21 cellular contexts compared by ENCODE assay signal in the genomic region with DNA sequence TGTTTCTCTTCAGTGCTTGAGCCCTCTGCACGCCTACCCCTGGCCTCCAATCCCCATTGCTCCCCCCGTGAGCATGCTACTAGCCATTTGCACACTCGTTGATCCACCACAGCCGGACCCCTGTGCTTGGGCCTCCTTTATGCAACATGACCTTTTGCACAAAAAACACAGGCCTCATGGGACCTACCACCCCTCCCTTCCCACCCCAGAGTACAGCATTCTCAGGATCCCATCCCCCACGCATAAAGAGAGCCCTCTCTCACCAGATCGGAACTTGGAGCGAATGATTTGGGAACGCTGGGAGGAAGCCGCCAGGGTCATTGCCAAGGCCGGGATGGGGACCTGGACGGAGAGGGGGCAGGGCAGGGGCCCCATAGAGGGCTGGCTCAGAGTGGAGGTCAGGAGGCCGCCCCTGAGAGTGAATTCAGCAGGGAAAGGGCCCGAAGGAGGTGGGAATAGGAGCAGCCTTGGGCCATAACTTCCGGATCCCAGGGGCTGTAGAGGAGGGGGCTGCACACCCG. TPM values are rescaled to one million over a fixed set of nuclear protein-coding genes. Genes with fewer than 3 reads are reported as not detected.
DNase-seq lines count a peak whose midpoint lies in the region; ATAC-seq and TF ChIP-seq lines count a peak whose summit lies in the region.
"Had no signal": no experiment of that assay in that cellular context is flagged by ENCODE, and none has a peak within 500 bp of the region (broad histone marks: within the 10 kb centered on the region; RNA-seq: fewer than 3 reads in every experiment).

No MANE protein-coding gene starts in this region.

- H3K4me1 ChIP-seq in stomach (peaks cover 34 to 71% (median 47%) of the 10 kb centered on the region in 4 donors), ascending aorta (peaks cover 12 to 19% of the 10 kb centered on the region in 2 donors)

- H3K9me3 ChIP-seq in stomach (no peaks in the 10 kb centered on the region), ascending aorta (no peaks in the 10 kb centered on the region)
- H3K9me3 ChIP-seq: mucosa of descending colon, thoracic aorta had no signal

- H3K27ac ChIP-seq in stomach (peak overlapping the region in 3 of 5 donors; percentile 15 to 91 (median 38)), ascending aorta (peak overlapping the region in 1 of 2 donors; percentile 15)
- H3K27ac ChIP-seq: 22Rv1, C4-2B, epithelial cell of prostate, thoracic aorta had no signal

- no peaks in the 10 kb centered on the region for H3K27me3 Mint-ChIP-seq in activated T-cell treated with anti-CD3 and anti-CD28 coated beads, Interleukin-2, amount 50 U/mL, for 4 hours (ENCODE audit: low read depth)
- H3K27me3 Mint-ChIP-seq in chondrocyte (ENCODE audit: low read depth) (no peaks in the 10 kb centered on the region), naive B cell (no peaks in the 10 kb centered on the region)
- H3K27me3 Mint-ChIP-seq: activated CD4-positive, alpha-beta memory T cell treated with anti-CD3 and anti-CD28 coated beads, Interleukin-2, amount 10 ng/mL, durations not matched to agents 7 days and 5 days had no signal

- no peaks in the 10 kb centered on the region for H3K36me3 Mint-ChIP-seq in activated T-cell treated with anti-CD3 and anti-CD28 coated beads, Interleukin-2, amount 50 U/mL, for 4 hours (ENCODE audit: insufficient read depth)
- H3K36me3 Mint-ChIP-seq in chondrocyte (ENCODE audit: low read depth) (no peaks in the 10 kb centered on the region), naive B cell (no peaks in the 10 kb centered on the region)

- no peaks in the 10 kb centered on the region for H3K36me3 ChIP-seq in stomach
- H3K36me3 ChIP-seq in ascending aorta: no peaks in the 10 kb centered on the region
- H3K36me3 ChIP-seq: thoracic aorta had no signal

- no peak for TF ChIP-seq EP300 in stomach (IDR thresholded peaks at IDR 0.05)

- peaks cover 15% of the 10 kb centered on the region for H3K4me1 Mint-ChIP-seq in activated T-cell treated with anti-CD3 and anti-CD28 coated beads, Interleukin-2, amount 50 U/mL, for 4 hours (ENCODE audit: low read depth)
- H3K4me1 Mint-ChIP-seq in chondrocyte (ENCODE audit: low read depth) (peaks cover 35% of the 10 kb centered on the region), naive B cell (peaks cover 21 to 32% (median 32%) of the 10 kb centered on the region in 3 donors)

- H3K9me3 Mint-ChIP-seq in activated T-cell treated with anti-CD3 and anti-CD28 coated beads, Interleukin-2, amount 50 U/mL, for 4 hours: no peaks in the 10 kb centered on the region
- H3K9me3 Mint-ChIP-seq in chondrocyte (ENCODE audit: low read depth) (no peaks in the 10 kb centered on the region), naive B cell (no peaks in the 10 kb centered on the region)
- H3K9me3 Mint-ChIP-seq: activated CD4-positive, alpha-beta memory T cell treated with anti-CD3 and anti-CD28 coated beads, Interleukin-2, amount 10 ng/mL, durations not matched to agents 7 days and 5 days; activated T-helper 1 cell treated with anti-CD3 and anti-CD28 coated beads, Interleukin-12 subunit alpha, Interleukin-12 subunit beta, Interleukin-2, Interleukin-4 antibody, amounts not matched to agents 30 ng/mL and 10 ng/mL and 1 ng/mL, durations not matched to agents 14 hours and 24 hours and 36 hours had no signal

- peak overlapping the region; percentile 2 for H3K27ac Mint-ChIP-seq in chondrocyte (ENCODE audit: unreplicated experiment)
- H3K27ac Mint-ChIP-seq in naive B cell: peak overlapping the region in 4 of 6 donors; percentile 28 to 85 (median 56)
- H3K27ac Mint-ChIP-seq: activated CD4-positive, alpha-beta memory T cell treated with anti-CD3 and anti-CD28 coated beads, Interleukin-2, amount 10 ng/mL, durations not matched to agents 7 days and 5 days; activated T-helper 1 cell treated with anti-CD3 and anti-CD28 coated beads, Interleukin-12 subunit alpha, Interleukin-12 subunit beta, Interleukin-2, Interleukin-4 antibody, amounts not matched to agents 30 ng/mL and 10 ng/mL and 1 ng/mL, durations not matched to agents 14 hours and 24 hours and 36 hours had no signal

- 46 to 67% (median 60%) methylated on average over 15 of the region's 15 CpGs for WGBS in stomach, 5 donors

- no peaks in the 10 kb centered on the region for H3K27me3 ChIP-seq in stomach
- no peaks in the 10 kb centered on the region for H3K27me3 ChIP-seq in ascending aorta

- no peak for ATAC-seq in activated T-cell treated with anti-CD3 and anti-CD28 coated beads, Interleukin-2, amount 50 U/mL, for 4 hours
- no peak for ATAC-seq in naive B cell (ENCODE audit: low read depth in 2 of 2)
- ATAC-seq in GM21447 (IDR thresholded peaks at IDR 0.05; ENCODE audit: unreplicated experiment): no peak
- ATAC-seq: mucosa of descending colon, SK-N-SH treated with all-trans-retinoic acid at 6 μM for 48 hours had no signal

- H3K4me3 Mint-ChIP-seq in activated T-cell treated with anti-CD3 and anti-CD28 coated beads, Interleukin-2, amount 50 U/mL, for 4 hours: peak overlapping the region; percentile 29
- no peak overlapping the region for H3K4me3 Mint-ChIP-seq in chondrocyte (ENCODE audit: unreplicated experiment)
- peak overlapping the region in 4 of 8 donors; percentile 10 to 55 (median 34) for H3K4me3 Mint-ChIP-seq in naive B cell
- H3K4me3 Mint-ChIP-seq: activated CD4-positive, alpha-beta memory T cell treated with anti-CD3 and anti-CD28 coated beads, Interleukin-2, amount 10 ng/mL, durations not matched to agents 7 days and 5 days; activated T-helper 1 cell treated with anti-CD3 and anti-CD28 coated beads, Interleukin-12 subunit alpha, Interleukin-12 subunit beta, Interleukin-2, Interleukin-4 antibody, amounts not matched to agents 30 ng/mL and 10 ng/mL and 1 ng/mL, durations not matched to agents 14 hours and 24 hours and 36 hours had no signal

- intact Hi-C loops in stomach (cut with DNase I; ENCODE audit: low total_unique reads): no loop called here
- intact Hi-C loops in ascending aorta (cut with DNase I): loop anchor here (10.0 kb wide), 1 partner anchor 354 kb away; a partner anchor contains a TSS

- TF ChIP-seq POLR2A in stomach (IDR thresholded peaks at IDR 0.05): no peak

- no peak for DNase-seq in activated T-cell treated with anti-CD3 and anti-CD28 coated beads, Interleukin-2, amount 50 U/mL, for 4 hours
- DNase-seq in activated T-cell treated with anti-CD3 and anti-CD28 coated beads for 4 hours (no peak), chondrocyte (ENCODE audit: low spot score) (no peak), naive B cell (no peak), stomach (no peak), DMS 273 (lab: John Stamatoyannopoulos, UW; ENCODE audit: unreplicated experiment) (no peak), ascending aorta (ENCODE audit: low spot score in 2 of 2) (no peak)
- DNase-seq: activated CD4-positive, alpha-beta memory T cell treated with anti-CD3 and anti-CD28 coated beads, Interleukin-2, amount 10 ng/mL, durations not matched to agents 7 days and 5 days; DMS79 treated with DMSO at 0.1 percent for 48 hours; NCI-H1694; NCI-H510A; stimulated activated CD4-positive, alpha-beta T cell treated with anti-CD3 and anti-CD28 coated beads, Interleukin-2, amount 100 ng/mL, for 24 hours had no signal

- no peak for TF ChIP-seq CTCF in chondrocyte (IDR thresholded peaks at IDR 0.05)
- no peak for TF ChIP-seq CTCF in stomach (IDR thresholded peaks at IDR 0.05)
- no peak for TF ChIP-seq CTCF in ascending aorta (IDR thresholded peaks at IDR 0.05)

- peak overlapping the region in 1 of 4 donors; percentile 56 for H3K4me3 ChIP-seq in stomach
- H3K4me3 ChIP-seq in ascending aorta: peak overlapping the region in 1 of 2 donors; percentile 19
- H3K4me3 ChIP-seq: mucosa of descending colon, thoracic aorta had no signal

RNA-seq across cellular contexts. Expression of a gene that starts 0.8 kb away (rescaled TPM):
- under 1 TPM; 0.33 to 0.69 (median 0.51) TPM for total RNA-seq in activated T-cell treated with anti-CD3 and anti-CD28 coated beads, Interleukin-2, amount 50 U/mL, for 4 hours
- total RNA-seq in chondrocyte (1.6 to 2.9 TPM (median 1.7 TPM) in 3 replicates), stomach (1 to 10 TPM in 1 of 5 donors, under 1 TPM in 1, not detected in 3; 0.55 to 3.6 TPM), ascending aorta (0.32 TPM)
- polyA plus RNA-seq in naive B cell (ENCODE audit: low read depth in 6 of 6) (under 1 TPM in 5 of 6 donors, not detected in 1; 0.21 to 0.70 (median 0.31) TPM), stomach (1 to 10 TPM in 2 of 3 donors, under 1 TPM in 1; 0.46 to 1.5 (median 1.5) TPM)
- total RNA-seq: thoracic aorta had no signal

RNA-seq across cellular contexts. Expression of a gene that starts 21.6 kb away (rescaled TPM):
- under 1 TPM; 0.16 to 0.65 (median 0.18) TPM for total RNA-seq in activated T-cell treated with anti-CD3 and anti-CD28 coated beads, Interleukin-2, amount 50 U/mL, for 4 hours
- 0.31 to 1.00 TPM (median 0.62 TPM) in 3 replicates for total RNA-seq in chondrocyte
- polyA plus RNA-seq in naive B cell (ENCODE audit: low read depth in 6 of 6): under 1 TPM in 1 of 6 donors, not detected in 5; 0.48 TPM
- 10 to 100 TPM in 1 of 5 donors, 1 to 10 TPM in 4; 4.7 to 26.8 (median 8.8) TPM for total RNA-seq in stomach
- 10 to 100 TPM; 11.1 to 44.9 (median 29.3) TPM for polyA plus RNA-seq in stomach
- total RNA-seq in ascending aorta: 85.9 TPM

RNA-seq across cellular contexts. Expression of a gene that starts 23.0 kb away (rescaled TPM):
- under 1 TPM in 1 of 3 donors, not detected in 2; 0.14 TPM for total RNA-seq in activated T-cell treated with anti-CD3 and anti-CD28 coated beads, Interleukin-2, amount 50 U/mL, for 4 hours
- not detected in 3 replicates for total RNA-seq in chondrocyte
- under 1 TPM in 3 of 6 donors, not detected in 3; 0.11 to 0.26 (median 0.17) TPM for polyA plus RNA-seq in naive B cell (ENCODE audit: low read depth in 6 of 6)
- total RNA-seq in stomach: 10 to 100 TPM; 23.2 to 42.0 (median 33.2) TPM
- polyA plus RNA-seq in stomach: 10 to 100 TPM; 22.7 to 76.8 (median 25.8) TPM
- total RNA-seq in ascending aorta: not detected
- total RNA-seq: activated CD4-positive, alpha-beta memory T cell treated with anti-CD3 and anti-CD28 coated beads, Interleukin-2, amount 10 ng/mL, durations not matched to agents 7 days and 5 days; activated T-helper 1 cell treated with anti-CD3 and anti-CD28 coated beads, Interleukin-12 subunit alpha, Interleukin-12 subunit beta, Interleukin-2, Interleukin-4 antibody, amounts not matched to agents 30 ng/mL and 10 ng/mL and 1 ng/mL, durations not matched to agents 14 hours and 24 hours and 36 hours; pulmonary artery endothelial cell had no signal

RNA-seq across cellular contexts. Expression of a gene that starts 27.9 kb away (rescaled TPM):
- total RNA-seq in activated T-cell treated with anti-CD3 and anti-CD28 coated beads, Interleukin-2, amount 50 U/mL, for 4 hours: not detected
- total RNA-seq in chondrocyte: not detected in 3 replicates
- polyA plus RNA-seq in naive B cell (ENCODE audit: low read depth in 6 of 6): not detected
- total RNA-seq in stomach: 10 to 100 TPM in 2 of 5 donors, under 1 TPM in 1, not detected in 2; 0.73 to 14.3 (median 10.7) TPM
- 1 to 10 TPM in 1 of 3 donors, under 1 TPM in 1, not detected in 1; 0.62 to 4.0 TPM for polyA plus RNA-seq in stomach
- total RNA-seq in ascending aorta: not detected
- total RNA-seq: activated CD4-positive, alpha-beta memory T cell treated with anti-CD3 and anti-CD28 coated beads, Interleukin-2, amount 10 ng/mL, durations not matched to agents 7 days and 5 days; activated T-helper 1 cell treated with anti-CD3 and anti-CD28 coated beads, Interleukin-12 subunit alpha, Interleukin-12 subunit beta, Interleukin-2, Interleukin-4 antibody, amounts not matched to agents 30 ng/mL and 10 ng/mL and 1 ng/mL, durations not matched to agents 14 hours and 24 hours and 36 hours; mucosa of descending colon; thoracic aorta had no signal

RNA-seq across cellular contexts. Expression of a gene that starts 33.7 kb away (rescaled TPM):
- total RNA-seq in activated T-cell treated with anti-CD3 and anti-CD28 coated beads, Interleukin-2, amount 50 U/mL, for 4 hours: under 1 TPM; 0.13 to 0.22 (median 0.18) TPM
- total RNA-seq in chondrocyte (0.44 to 0.52 TPM in 2 of 3 replicates, not detected in the other), stomach (10 to 100 TPM in 2 of 5 donors, 1 to 10 TPM in 2, not detected in 1; 7.0 to 54.5 (median 11.1) TPM), ascending aorta (3.8 TPM)
- polyA plus RNA-seq in naive B cell (ENCODE audit: low read depth in 6 of 6) (not detected), stomach (1 to 10 TPM; 7.2 to 7.5 (median 7.2) TPM)

Comparison
In these comparisons a context has a peak if more than half of its experiments do, and no peak if none do; other contexts are left out.
1. RNA of a gene that starts 23.0 kb away (total RNA-seq): 23.2 to 42.0 TPM in stomach; 0.14 TPM in activated T-cell treated with anti-CD3 and anti-CD28 coated beads, Interleukin-2, amount 50 U/mL, for 4 hours, not detected in chondrocyte and not detected in ascending aorta (single experiment); every median in the first group is over 10 times any median in the second.